In the genomic region with DNA sequence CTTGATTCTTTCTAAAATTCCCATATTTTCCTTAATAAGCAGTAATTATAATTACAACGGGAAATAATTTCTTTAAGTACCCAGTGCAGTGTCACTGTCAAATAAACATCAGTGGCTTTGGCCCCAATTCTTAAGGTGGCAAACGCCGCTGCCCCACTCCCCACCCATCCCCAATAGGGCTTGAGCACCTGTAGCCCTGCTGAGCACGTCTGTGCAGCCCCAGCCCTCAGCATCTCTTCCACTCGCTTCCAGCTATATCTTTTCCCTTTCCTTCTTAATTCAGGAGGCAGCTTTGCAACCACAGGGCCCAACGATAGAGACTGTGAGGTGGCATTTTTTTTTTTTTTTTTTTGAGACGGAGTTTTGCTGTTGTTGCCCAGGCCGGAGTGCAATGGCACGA, we compare ENCODE assay signal across 16 cellular contexts. TPM values are rescaled to one million over a fixed set of nuclear protein-coding genes. Genes with fewer than 3 reads are reported as not detected.
DNase-seq lines count a peak whose midpoint lies in the region; ATAC-seq and TF ChIP-seq lines count a peak whose summit lies in the region.
"Had no signal": no experiment of that assay in that cellular context is flagged by ENCODE, and none has a peak within 500 bp of the region (broad histone marks: within the 10 kb centered on the region; RNA-seq: fewer than 3 reads in every experiment).

No MANE protein-coding gene starts in this region.

- TF ChIP-seq CTCF in spleen (IDR thresholded peaks at IDR 0.05 in 8 of 11, conservative IDR thresholded peaks at IDR 0.05 in 3 of 11) (no peak), foreskin keratinocyte (conservative IDR thresholded peaks at IDR 0.05) (no peak)

- no peak for DNase-seq in activated CD8-positive, alpha-beta memory T cell treated with anti-CD3 and anti-CD28 coated beads, Interleukin-2, amount 10 ng/mL, durations not matched to agents 7 days and 5 days
- no peak for DNase-seq in activated CD8-positive, alpha-beta memory T cell treated with anti-CD3 and anti-CD28 coated beads for 24 hours
- no peak for DNase-seq in activated T-helper 1 cell treated with anti-CD3 and anti-CD28 coated beads, Interleukin-12 subunit alpha, Interleukin-12 subunit beta, Interleukin-2, Interleukin-4 antibody, amounts not matched to agents 30 ng/mL and 10 ng/mL and 1 ng/mL, durations not matched to agents 14 hours and 24 hours and 36 hours (ENCODE audit: low spot score)
- DNase-seq in spleen = peak; percentile 68
- no peak for DNase-seq in nucleus accumbens (lab: John Stamatoyannopoulos, UW)
- no peak for DNase-seq in foreskin keratinocyte
- DNase-seq: ACHN; activated effector memory CD4-positive, alpha-beta T cell treated with anti-CD3 and anti-CD28 coated beads, Interleukin-2, amount 50 U/mL, for 16 hours; midbrain; NCI-H345; SK-N-SH; upper lobe of right lung had no signal

- CTCF ChIA-PET in activated CD8-positive, alpha-beta memory T cell treated with anti-CD3 and anti-CD28 coated beads, Interleukin-2, amount 10 ng/mL, durations not matched to agents 7 days and 5 days (lab: Charles Lee) = interaction anchor here (1.2 to 5.9 kb wide), 9 partner anchors 9 to 118 kb away, joined by 3 to 63 read pairs (median 11); a partner anchor contains a TSS

- peaks cover 0 to 98% (median 72%) of the 10 kb centered on the region in 6 donors for H3K36me3 ChIP-seq in spleen

- no peaks in the 10 kb centered on the region for H3K9me3 ChIP-seq in spleen
- H3K9me3 ChIP-seq: HAP-1, SK-N-SH, upper lobe of right lung had no signal

- H3K27ac ChIP-seq in spleen (peak overlapping the region in 6 of 8 donors; percentile 77 to 92 (median 87)), foreskin keratinocyte (no peak overlapping the region)
- H3K27ac ChIP-seq: parathyroid adenoma had no signal

- ATAC-seq in activated CD8-positive, alpha-beta memory T cell treated with anti-CD3 and anti-CD28 coated beads, Interleukin-2, amount 10 ng/mL, durations not matched to agents 7 days and 5 days = no peak
- ATAC-seq in foreskin keratinocyte = no peak
- ATAC-seq: upper lobe of right lung had no signal

- H3K4me3 ChIP-seq in spleen = no peak overlapping the region
- H3K4me3 ChIP-seq: cardiac muscle cell, HAP-1, upper lobe of right lung had no signal

- H3K27me3 ChIP-seq in spleen (replicated peaks in 1 of 7) (no peaks in the 10 kb centered on the region), foreskin keratinocyte (no peaks in the 10 kb centered on the region)
- H3K27me3 ChIP-seq: cardiac muscle cell, upper lobe of right lung had no signal

- no peaks in the 10 kb centered on the region for H3K9me3 Mint-ChIP-seq in activated CD8-positive, alpha-beta memory T cell treated with anti-CD3 and anti-CD28 coated beads, Interleukin-2, amount 10 ng/mL, durations not matched to agents 7 days and 5 days (ENCODE audit: low read depth)
- no peaks in the 10 kb centered on the region for H3K9me3 Mint-ChIP-seq in activated T-helper 1 cell treated with anti-CD3 and anti-CD28 coated beads, Interleukin-12 subunit alpha, Interleukin-12 subunit beta, Interleukin-2, Interleukin-4 antibody, amounts not matched to agents 30 ng/mL and 10 ng/mL and 1 ng/mL, durations not matched to agents 14 hours and 24 hours and 36 hours

- intact Hi-C loops in activated T-helper 1 cell treated with anti-CD3 and anti-CD28 coated beads, Interleukin-12 subunit alpha, Interleukin-12 subunit beta, Interleukin-2, Interleukin-4 antibody, amounts not matched to agents 30 ng/mL and 10 ng/mL and 1 ng/mL, durations not matched to agents 14 hours and 24 hours and 36 hours (cut with micrococcal nuclease) = no loop called here
- intact Hi-C loops in spleen (cut with DNase I; ENCODE audit: low total_unique reads) = no loop called here

- H3K4me1 ChIP-seq in spleen (peaks cover 19 to 80% (median 35%) of the 10 kb centered on the region in 6 donors), foreskin keratinocyte (peaks cover 3% of the 10 kb centered on the region)
- H3K4me1 ChIP-seq: HAP-1, parathyroid adenoma had no signal

- no peak overlapping the region for H3K4me3 Mint-ChIP-seq in activated CD8-positive, alpha-beta memory T cell treated with anti-CD3 and anti-CD28 coated beads, Interleukin-2, amount 10 ng/mL, durations not matched to agents 7 days and 5 days
- H3K4me3 Mint-ChIP-seq in activated T-helper 1 cell treated with anti-CD3 and anti-CD28 coated beads, Interleukin-12 subunit alpha, Interleukin-12 subunit beta, Interleukin-2, Interleukin-4 antibody, amounts not matched to agents 30 ng/mL and 10 ng/mL and 1 ng/mL, durations not matched to agents 14 hours and 24 hours and 36 hours = peak overlapping the region; percentile 86

- H3K27me3 Mint-ChIP-seq in activated CD8-positive, alpha-beta memory T cell treated with anti-CD3 and anti-CD28 coated beads, Interleukin-2, amount 10 ng/mL, durations not matched to agents 7 days and 5 days = no peaks in the 10 kb centered on the region
- H3K27me3 Mint-ChIP-seq in activated T-helper 1 cell treated with anti-CD3 and anti-CD28 coated beads, Interleukin-12 subunit alpha, Interleukin-12 subunit beta, Interleukin-2, Interleukin-4 antibody, amounts not matched to agents 30 ng/mL and 10 ng/mL and 1 ng/mL, durations not matched to agents 14 hours and 24 hours and 36 hours (ENCODE audit: insufficient read depth) = no peaks in the 10 kb centered on the region

- H3K4me1 Mint-ChIP-seq in activated CD8-positive, alpha-beta memory T cell treated with anti-CD3 and anti-CD28 coated beads, Interleukin-2, amount 10 ng/mL, durations not matched to agents 7 days and 5 days = peaks cover 84% of the 10 kb centered on the region
- peaks cover 83% of the 10 kb centered on the region for H3K4me1 Mint-ChIP-seq in activated T-helper 1 cell treated with anti-CD3 and anti-CD28 coated beads, Interleukin-12 subunit alpha, Interleukin-12 subunit beta, Interleukin-2, Interleukin-4 antibody, amounts not matched to agents 30 ng/mL and 10 ng/mL and 1 ng/mL, durations not matched to agents 14 hours and 24 hours and 36 hours (ENCODE audit: low read depth)

- TF ChIP-seq POLR2A in spleen (IDR thresholded peaks at IDR 0.05) = no peak

- H3K27ac Mint-ChIP-seq in activated CD8-positive, alpha-beta memory T cell treated with anti-CD3 and anti-CD28 coated beads, Interleukin-2, amount 10 ng/mL, durations not matched to agents 7 days and 5 days = peak overlapping the region; percentile 100
- H3K27ac Mint-ChIP-seq in activated T-helper 1 cell treated with anti-CD3 and anti-CD28 coated beads, Interleukin-12 subunit alpha, Interleukin-12 subunit beta, Interleukin-2, Interleukin-4 antibody, amounts not matched to agents 30 ng/mL and 10 ng/mL and 1 ng/mL, durations not matched to agents 14 hours and 24 hours and 36 hours = peak overlapping the region; percentile 99

- 83 to 90% (median 87%) methylated on average over 9 of the region's 9 CpGs for WGBS in spleen, 5 donors

- peaks cover 73% of the 10 kb centered on the region for H3K36me3 Mint-ChIP-seq in activated CD8-positive, alpha-beta memory T cell treated with anti-CD3 and anti-CD28 coated beads, Interleukin-2, amount 10 ng/mL, durations not matched to agents 7 days and 5 days
- H3K36me3 Mint-ChIP-seq in activated T-helper 1 cell treated with anti-CD3 and anti-CD28 coated beads, Interleukin-12 subunit alpha, Interleukin-12 subunit beta, Interleukin-2, Interleukin-4 antibody, amounts not matched to agents 30 ng/mL and 10 ng/mL and 1 ng/mL, durations not matched to agents 14 hours and 24 hours and 36 hours (ENCODE audit: low read depth) = peaks cover 67% of the 10 kb centered on the region

RNA-seq across cellular contexts. Expression of a gene that starts 9.0 kb away (rescaled TPM):
- total RNA-seq in activated CD8-positive, alpha-beta memory T cell treated with anti-CD3 and anti-CD28 coated beads, Interleukin-2, amount 10 ng/mL, durations not matched to agents 7 days and 5 days = 10 to 100 TPM; 91.1 to 94.1 TPM
- 57.1 and 59.5 TPM in 2 replicates for total RNA-seq in activated T-helper 1 cell treated with anti-CD3 and anti-CD28 coated beads, Interleukin-12 subunit alpha, Interleukin-12 subunit beta, Interleukin-2, Interleukin-4 antibody, amounts not matched to agents 30 ng/mL and 10 ng/mL and 1 ng/mL, durations not matched to agents 14 hours and 24 hours and 36 hours
- total RNA-seq in spleen = 10 to 100 TPM; 26.3 to 77.8 (median 55.8) TPM
- 10 to 100 TPM; 29.2 to 37.2 (median 33.6) TPM for polyA plus RNA-seq in spleen
- 9.2 and 9.8 TPM in 2 replicates for total RNA-seq in foreskin keratinocyte
- polyA plus RNA-seq in foreskin keratinocyte = 11.0 and 11.3 TPM in 2 replicates

RNA-seq across cellular contexts. Expression of a gene that starts 15.7 kb away (rescaled TPM):
- 100 to 1,000 TPM; 110 to 131 TPM for total RNA-seq in activated CD8-positive, alpha-beta memory T cell treated with anti-CD3 and anti-CD28 coated beads, Interleukin-2, amount 10 ng/mL, durations not matched to agents 7 days and 5 days
- total RNA-seq in activated T-helper 1 cell treated with anti-CD3 and anti-CD28 coated beads, Interleukin-12 subunit alpha, Interleukin-12 subunit beta, Interleukin-2, Interleukin-4 antibody, amounts not matched to agents 30 ng/mL and 10 ng/mL and 1 ng/mL, durations not matched to agents 14 hours and 24 hours and 36 hours = 94.3 and 98.6 TPM in 2 replicates
- total RNA-seq in spleen (100 to 1,000 TPM in 1 of 7 donors, 10 to 100 TPM in 6; 57.5 to 109 (median 68.2) TPM), foreskin keratinocyte (96.6 and 107 TPM in 2 replicates)
- polyA plus RNA-seq in spleen (10 to 100 TPM; 47.3 to 71.4 (median 59.8) TPM), foreskin keratinocyte (125 and 141 TPM in 2 replicates)

RNA-seq across cellular contexts. Expression of a gene that starts 23.8 kb away (rescaled TPM):
- 100 to 1,000 TPM; 114 to 132 TPM for total RNA-seq in activated CD8-positive, alpha-beta memory T cell treated with anti-CD3 and anti-CD28 coated beads, Interleukin-2, amount 10 ng/mL, durations not matched to agents 7 days and 5 days
- total RNA-seq in activated T-helper 1 cell treated with anti-CD3 and anti-CD28 coated beads, Interleukin-12 subunit alpha, Interleukin-12 subunit beta, Interleukin-2, Interleukin-4 antibody, amounts not matched to agents 30 ng/mL and 10 ng/mL and 1 ng/mL, durations not matched to agents 14 hours and 24 hours and 36 hours = 105 and 107 TPM in 2 replicates
- total RNA-seq in spleen (10 to 100 TPM; 60.5 to 80.6 (median 72.0) TPM), foreskin keratinocyte (70.1 and 73.6 TPM in 2 replicates)
- polyA plus RNA-seq in spleen (10 to 100 TPM; 20.9 to 35.8 (median 23.6) TPM), foreskin keratinocyte (24.8 and 30.2 TPM in 2 replicates)

RNA-seq across cellular contexts. Expression of a gene that starts 29.2 kb away (rescaled TPM):
- total RNA-seq in activated CD8-positive, alpha-beta memory T cell treated with anti-CD3 and anti-CD28 coated beads, Interleukin-2, amount 10 ng/mL, durations not matched to agents 7 days and 5 days = under 1 TPM in 1 of 2 experiments, not detected in 1; 0.64 TPM
- total RNA-seq in activated T-helper 1 cell treated with anti-CD3 and anti-CD28 coated beads, Interleukin-12 subunit alpha, Interleukin-12 subunit beta, Interleukin-2, Interleukin-4 antibody, amounts not matched to agents 30 ng/mL and 10 ng/mL and 1 ng/mL, durations not matched to agents 14 hours and 24 hours and 36 hours = 0.47 TPM in 1 of 2 replicates, not detected in the other
- total RNA-seq in spleen (1 to 10 TPM; 2.3 to 7.7 (median 4.2) TPM), foreskin keratinocyte (not detected in 2 replicates)
- polyA plus RNA-seq in spleen (1 to 10 TPM in 1 of 3 donors, under 1 TPM in 1, not detected in 1; 0.55 to 3.8 TPM), foreskin keratinocyte (not detected in 2 replicates)
- total RNA-seq: kidney epithelial cell had no signal
- polyA plus RNA-seq: cardiac muscle cell had no signal

RNA-seq across cellular contexts. Expression of a gene that starts 33.0 kb away (rescaled TPM):
- 10 to 100 TPM; 23.2 to 29.4 TPM for total RNA-seq in activated CD8-positive, alpha-beta memory T cell treated with anti-CD3 and anti-CD28 coated beads, Interleukin-2, amount 10 ng/mL, durations not matched to agents 7 days and 5 days
- total RNA-seq in activated T-helper 1 cell treated with anti-CD3 and anti-CD28 coated beads, Interleukin-12 subunit alpha, Interleukin-12 subunit beta, Interleukin-2, Interleukin-4 antibody, amounts not matched to agents 30 ng/mL and 10 ng/mL and 1 ng/mL, durations not matched to agents 14 hours and 24 hours and 36 hours = 17.0 and 18.3 TPM in 2 replicates
- 10 to 100 TPM; 13.4 to 31.9 (median 26.8) TPM for total RNA-seq in spleen
- polyA plus RNA-seq in spleen = 10 to 100 TPM; 14.9 to 22.5 (median 22.2) TPM
- 7.8 and 8.4 TPM in 2 replicates for total RNA-seq in foreskin keratinocyte
- polyA plus RNA-seq in foreskin keratinocyte = 9.1 and 9.7 TPM in 2 replicates
